In the genomic region with DNA sequence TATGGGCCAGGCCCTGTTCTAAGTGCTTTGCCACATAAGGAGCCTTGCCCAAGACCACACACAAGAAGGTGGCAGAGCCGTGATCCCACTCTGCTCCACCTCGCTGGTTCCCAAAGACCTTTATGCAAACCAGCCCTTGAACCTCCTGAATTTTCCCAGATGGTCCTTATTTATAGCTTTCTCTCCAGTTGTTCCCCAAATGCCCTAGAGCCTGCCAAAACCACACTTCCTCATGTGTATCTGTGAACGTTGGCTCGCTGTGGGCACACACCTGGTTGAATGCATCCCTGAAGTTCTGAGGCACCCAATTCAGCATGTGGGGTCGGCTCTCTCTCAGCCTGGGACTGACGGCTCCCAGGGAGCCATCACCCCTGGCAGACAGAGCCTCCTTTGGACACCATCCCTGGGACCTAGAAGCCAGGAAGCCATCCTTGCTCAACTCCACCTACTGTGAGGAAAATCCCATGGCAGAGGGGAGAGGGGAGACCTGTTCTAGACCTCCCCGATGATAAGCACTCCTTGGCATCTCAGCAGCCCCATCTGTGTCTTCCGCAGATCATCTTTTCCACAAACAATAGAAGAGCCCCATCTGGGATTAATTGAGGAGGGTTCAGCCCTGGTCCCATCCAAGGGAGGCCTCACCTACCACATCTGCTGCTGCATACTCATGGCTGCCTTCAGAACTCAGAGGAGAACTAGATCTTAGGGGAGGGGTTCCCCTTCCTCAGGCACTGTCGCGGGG, we compare ENCODE assay signal across 9 cellular contexts. TPM values are rescaled to one million over a fixed set of nuclear protein-coding genes. Genes with fewer than 3 reads are reported as not detected.
DNase-seq lines count a peak whose midpoint lies in the region; ATAC-seq and TF ChIP-seq lines count a peak whose summit lies in the region.
"Had no signal": no experiment of that assay in that cellular context is flagged by ENCODE, and none has a peak within 500 bp of the region (broad histone marks: within the 10 kb centered on the region; RNA-seq: fewer than 3 reads in every experiment).

No MANE protein-coding gene starts in this region.

- H3K36me3 ChIP-seq in left ventricle myocardium inferior, result peaks cover 7% of the 10 kb centered on the region
- H3K36me3 ChIP-seq in subcutaneous abdominal adipose tissue (ENCODE audit: control insufficient read depth in 5 of 5, insufficient read depth in 5 of 5, low read length in 5 of 5), result peaks cover 0 to 4% (median 0%) of the 10 kb centered on the region in 5 donors

- no peak overlapping the region for H3K9ac ChIP-seq in subcutaneous abdominal adipose tissue (ENCODE audit: low read length in 5 of 5)

- no peak for ATAC-seq in stimulated activated memory B cell treated with anti-CD40 and anti-IgM and Interleukin-4, amounts not matched to agents 10 μg/mL and 1 μg/mL and 100 μg/mL, for 72 hours

- H3K4me1 Mint-ChIP-seq in activated naive CD4-positive, alpha-beta T cell treated with anti-CD3 and anti-CD28 coated beads, Interleukin-2, amount 10 ng/mL, durations not matched to agents 7 days and 5 days, result no peaks in the 10 kb centered on the region
- H3K4me1 Mint-ChIP-seq in stimulated activated memory B cell treated with anti-CD40 and anti-IgM and Interleukin-4, amounts not matched to agents 10 μg/mL and 1 μg/mL and 100 μg/mL, for 72 hours, result peaks cover 38% of the 10 kb centered on the region

- POLR2A ChIA-PET in RWPE1 (lab: Yijun Ruan, JAX; ENCODE audit: low non-redundant PET), result no interaction called here

- H3K4me1 ChIP-seq in left ventricle myocardium inferior, result peaks cover 76% of the 10 kb centered on the region
- peaks cover 11 to 79% (median 64%) of the 10 kb centered on the region in 5 donors for H3K4me1 ChIP-seq in subcutaneous abdominal adipose tissue (ENCODE audit: control insufficient read depth in 5 of 5, insufficient read depth in 5 of 5, low read length in 5 of 5)

- H3K9me3 ChIP-seq in left ventricle myocardium inferior (replicated peaks) (no peaks in the 10 kb centered on the region), subcutaneous abdominal adipose tissue (ENCODE audit: control insufficient read depth in 5 of 5, low read length in 5 of 5) (no peaks in the 10 kb centered on the region)

- intact Hi-C loops in left ventricle myocardium inferior (cut with micrococcal nuclease), result no loop called here

- no peak overlapping the region for H3K4me3 Mint-ChIP-seq in activated naive CD4-positive, alpha-beta T cell treated with anti-CD3 and anti-CD28 coated beads, Interleukin-2, amount 10 ng/mL, durations not matched to agents 7 days and 5 days
- H3K4me3 Mint-ChIP-seq in stimulated activated memory B cell treated with anti-CD40 and anti-IgM and Interleukin-4, amounts not matched to agents 10 μg/mL and 1 μg/mL and 100 μg/mL, for 72 hours, result no peak overlapping the region

- H3K27me3 ChIP-seq in left ventricle myocardium inferior (ENCODE audit: low read depth) (no peaks in the 10 kb centered on the region), subcutaneous abdominal adipose tissue (ENCODE audit: control insufficient read depth in 5 of 5, insufficient read depth in 4 of 5, low read length in 5 of 5) (no peaks in the 10 kb centered on the region)

- no peak for TF ChIP-seq CTCF in RWPE1 (conservative IDR thresholded peaks at IDR 0.05; ENCODE audit: low read depth)
- no peak for TF ChIP-seq CTCF in left ventricle myocardium inferior (IDR thresholded peaks at IDR 0.05; ENCODE audit: borderline replicate concordance)

- H3K36me3 Mint-ChIP-seq in activated naive CD4-positive, alpha-beta T cell treated with anti-CD3 and anti-CD28 coated beads, Interleukin-2, amount 10 ng/mL, durations not matched to agents 7 days and 5 days, result peaks cover 2% of the 10 kb centered on the region
- H3K36me3 Mint-ChIP-seq in stimulated activated memory B cell treated with anti-CD40 and anti-IgM and Interleukin-4, amounts not matched to agents 10 μg/mL and 1 μg/mL and 100 μg/mL, for 72 hours, result peaks cover 6% of the 10 kb centered on the region

- CTCF ChIA-PET in RWPE1 (lab: Yijun Ruan, JAX), result interaction anchor here (0.6 kb wide), 1 partner anchor 12 kb away, joined by 3 read pairs; no protein-coding TSS in a partner anchor
- CTCF ChIA-PET in activated naive CD4-positive, alpha-beta T cell treated with anti-CD3 and anti-CD28 coated beads, Interleukin-2, amount 10 ng/mL, durations not matched to agents 7 days and 5 days (lab: Charles Lee), result no interaction called here

- no peaks in the 10 kb centered on the region for H3K27me3 Mint-ChIP-seq in activated naive CD4-positive, alpha-beta T cell treated with anti-CD3 and anti-CD28 coated beads, Interleukin-2, amount 10 ng/mL, durations not matched to agents 7 days and 5 days
- no peaks in the 10 kb centered on the region for H3K27me3 Mint-ChIP-seq in stimulated activated memory B cell treated with anti-CD40 and anti-IgM and Interleukin-4, amounts not matched to agents 10 μg/mL and 1 μg/mL and 100 μg/mL, for 72 hours

- no peaks in the 10 kb centered on the region for H3K9me3 Mint-ChIP-seq in activated naive CD4-positive, alpha-beta T cell treated with anti-CD3 and anti-CD28 coated beads, Interleukin-2, amount 10 ng/mL, durations not matched to agents 7 days and 5 days
- H3K9me3 Mint-ChIP-seq in stimulated activated memory B cell treated with anti-CD40 and anti-IgM and Interleukin-4, amounts not matched to agents 10 μg/mL and 1 μg/mL and 100 μg/mL, for 72 hours, result no peaks in the 10 kb centered on the region

- DNase-seq in GM03348 (ENCODE audit: low spot score) (peak; percentile 16), RWPE1 (ENCODE audit: low spot score) (no peak), left ventricle myocardium inferior (no peak), amygdala (lab: John Stamatoyannopoulos, UW) (no peak)
- DNase-seq in activated naive CD4-positive, alpha-beta T cell treated with anti-CD3 and anti-CD28 coated beads, Interleukin-2, amount 10 ng/mL, durations not matched to agents 7 days and 5 days, result no peak
- DNase-seq: effector CD8-positive, alpha-beta T cell; NCI-H1694 treated with DMSO at 0.1 percent for 48 hours had no signal

- H3K27ac ChIP-seq in RWPE1, result peak overlapping the region; percentile 70
- peak overlapping the region; percentile 90 for H3K27ac ChIP-seq in left ventricle myocardium inferior (replicated peaks)
- peak overlapping the region; percentile 51 for H3K27ac ChIP-seq in subcutaneous abdominal adipose tissue (ENCODE audit: low read depth, low read length)

- H3K27ac Mint-ChIP-seq in activated naive CD4-positive, alpha-beta T cell treated with anti-CD3 and anti-CD28 coated beads, Interleukin-2, amount 10 ng/mL, durations not matched to agents 7 days and 5 days, result no peak overlapping the region
- H3K27ac Mint-ChIP-seq in stimulated activated memory B cell treated with anti-CD40 and anti-IgM and Interleukin-4, amounts not matched to agents 10 μg/mL and 1 μg/mL and 100 μg/mL, for 72 hours, result no peak overlapping the region

- H3K4me3 ChIP-seq in left ventricle myocardium inferior (no peak overlapping the region), subcutaneous abdominal adipose tissue (ENCODE audit: low read depth in 1 of 5, low read length in 5 of 5) (no peak overlapping the region)

RNA-seq across cellular contexts. Expression of gene LIMD1, which starts 42.3 kb away (rescaled TPM):
- 27.8 TPM for total RNA-seq in left ventricle myocardium inferior
